In the genomic region with DNA sequence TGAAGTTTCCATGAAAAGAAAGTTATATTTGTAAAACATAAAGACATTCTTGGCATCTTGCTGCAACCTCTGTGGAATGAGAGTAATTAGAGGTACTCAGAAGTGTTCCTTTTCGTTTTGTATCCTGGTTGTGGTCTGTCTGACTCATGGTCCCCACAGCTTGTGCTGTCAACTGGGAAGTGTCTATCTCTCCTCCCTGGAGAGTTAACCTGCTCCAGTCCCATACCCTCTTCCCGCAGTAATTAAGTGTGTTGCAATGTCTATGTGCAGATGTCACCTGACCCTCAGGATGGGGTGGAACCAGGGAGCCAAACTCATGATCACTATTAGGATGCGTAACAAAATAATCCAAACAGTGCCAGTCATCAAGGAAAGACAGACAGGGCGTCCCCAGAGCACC, we compare ENCODE assay signal across 1 cellular context.
TF ChIP-seq lines count a peak whose summit lies in the region.

No MANE protein-coding gene starts in this region.

TF ChIP-seq in K562, 482 proteins besides CTCF, POLR2A, EP300 and RAD21:
- TF ChIP-seq FOXK2 (conservative IDR thresholded peaks at IDR 0.05 in 1 of 2, IDR thresholded peaks at IDR 0.05 in 1 of 2; ENCODE audit: low read depth in 2 of 2) (no peak), CEBPG (CRISPR knock-in tag; IDR thresholded peaks at IDR 0.05) (no peak), CEBPG (tag; conservative IDR thresholded peaks at IDR 0.05 in 1 of 2, IDR thresholded peaks at IDR 0.05 in 1 of 2) (peak; percentile 6 to 66; a peak in 2 of 4 replicates), ZNF23 (CRISPR knock-in tag; IDR thresholded peaks at IDR 0.05) (no peak), RBM39 (optimal IDR thresholded peaks at IDR 0.05; ENCODE audit: low read depth, low read length) (no peak)
